ENCODE assay signal across 1 cellular context in the genomic region with DNA sequence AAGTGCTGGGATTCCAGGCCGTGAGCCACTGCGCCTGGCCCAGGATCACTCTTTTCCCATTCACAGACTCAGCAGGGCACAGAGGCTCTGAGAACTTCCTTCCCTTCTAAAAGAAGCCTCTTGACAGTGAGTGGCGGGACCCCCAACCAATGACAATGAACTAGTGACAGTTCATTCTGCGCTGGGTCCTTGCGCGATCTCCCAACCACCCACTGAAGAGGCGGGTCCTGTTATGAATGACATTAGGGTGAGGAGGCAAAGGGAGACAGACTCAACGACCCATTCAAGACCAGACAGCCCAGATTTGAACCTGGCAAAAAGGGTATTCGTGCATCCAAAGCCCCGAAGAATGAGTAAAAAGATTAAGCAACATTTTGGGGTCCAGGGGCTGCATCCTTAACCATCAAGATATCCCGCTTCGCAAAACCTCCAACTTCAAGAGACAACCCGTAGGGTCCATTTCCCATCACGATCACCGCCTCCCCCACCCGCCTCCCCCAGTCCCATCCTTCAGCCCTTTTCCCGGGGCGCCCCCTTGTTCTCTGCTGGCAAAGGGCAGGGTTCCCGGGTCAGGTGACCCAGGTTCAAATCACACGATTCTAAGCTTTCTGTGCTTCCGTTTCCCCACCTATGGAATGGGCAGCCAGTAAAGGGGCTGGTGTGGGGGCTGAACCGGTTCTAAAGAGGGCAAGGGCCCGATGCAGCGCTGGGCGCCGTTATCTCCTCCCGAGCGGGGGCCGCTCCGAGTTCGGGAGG.
TF ChIP-seq lines count a peak whose summit lies in the region.

No MANE protein-coding gene starts in this region.

TF ChIP-seq in HEK293, 187 proteins besides CTCF, POLR2A, EP300 and RAD21 (continued from another document and continues in another):
- TF ChIP-seq, protein P1, sequence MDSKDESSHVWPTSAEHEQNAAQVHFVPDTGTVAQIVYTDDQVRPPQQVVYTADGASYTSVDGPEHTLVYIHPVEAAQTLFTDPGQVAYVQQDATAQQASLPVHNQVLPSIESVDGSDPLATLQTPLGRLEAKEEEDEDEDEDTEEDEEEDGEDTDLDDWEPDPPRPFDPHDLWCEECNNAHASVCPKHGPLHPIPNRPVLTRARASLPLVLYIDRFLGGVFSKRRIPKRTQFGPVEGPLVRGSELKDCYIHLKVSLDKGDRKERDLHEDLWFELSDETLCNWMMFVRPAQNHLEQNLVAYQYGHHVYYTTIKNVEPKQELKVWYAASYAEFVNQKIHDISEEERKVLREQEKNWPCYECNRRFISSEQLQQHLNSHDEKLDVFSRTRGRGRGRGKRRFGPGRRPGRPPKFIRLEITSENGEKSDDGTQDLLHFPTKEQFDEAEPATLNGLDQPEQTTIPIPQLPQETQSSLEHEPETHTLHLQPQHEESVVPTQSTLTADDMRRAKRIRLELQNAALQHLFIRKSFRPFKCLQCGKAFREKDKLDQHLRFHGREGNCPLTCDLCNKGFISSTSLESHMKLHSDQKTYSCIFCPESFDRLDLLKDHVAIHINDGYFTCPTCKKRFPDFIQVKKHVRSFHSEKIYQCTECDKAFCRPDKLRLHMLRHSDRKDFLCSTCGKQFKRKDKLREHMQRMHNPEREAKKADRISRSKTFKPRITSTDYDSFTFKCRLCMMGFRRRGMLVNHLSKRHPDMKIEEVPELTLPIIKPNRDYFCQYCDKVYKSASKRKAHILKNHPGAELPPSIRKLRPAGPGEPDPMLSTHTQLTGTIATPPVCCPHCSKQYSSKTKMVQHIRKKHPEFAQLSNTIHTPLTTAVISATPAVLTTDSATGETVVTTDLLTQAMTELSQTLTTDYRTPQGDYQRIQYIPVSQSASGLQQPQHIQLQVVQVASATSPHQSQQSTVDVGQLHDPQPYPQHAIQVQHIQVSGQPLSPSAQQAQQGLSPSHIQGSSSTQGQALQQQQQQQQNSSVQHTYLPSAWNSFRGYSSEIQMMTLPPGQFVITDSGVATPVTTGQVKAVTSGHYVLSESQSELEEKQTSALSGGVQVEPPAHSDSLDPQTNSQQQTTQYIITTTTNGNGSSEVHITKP (tag by site-specific recombination; IDR thresholded peaks at IDR 0.05): no peak
- no peak for TF ChIP-seq ZFP3 (tag by site-specific recombination; IDR thresholded peaks at IDR 0.05; ENCODE audit: low read depth)
- TF ChIP-seq, protein P2, sequence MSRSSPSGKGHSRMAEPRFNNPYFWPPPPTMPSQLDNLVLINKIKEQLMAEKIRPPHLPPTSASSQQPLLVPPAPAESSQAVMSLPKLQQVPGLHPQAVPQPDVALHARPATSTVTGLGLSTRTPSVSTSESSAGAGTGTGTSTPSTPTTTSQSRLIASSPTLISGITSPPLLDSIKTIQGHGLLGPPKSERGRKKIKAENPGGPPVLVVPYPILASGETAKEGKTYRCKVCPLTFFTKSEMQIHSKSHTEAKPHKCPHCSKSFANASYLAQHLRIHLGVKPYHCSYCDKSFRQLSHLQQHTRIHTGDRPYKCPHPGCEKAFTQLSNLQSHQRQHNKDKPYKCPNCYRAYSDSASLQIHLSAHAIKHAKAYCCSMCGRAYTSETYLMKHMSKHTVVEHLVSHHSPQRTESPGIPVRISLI (tag by site-specific recombination; IDR thresholded peaks at IDR 0.05): no peak
- no peak for TF ChIP-seq ZNF747 (tag by site-specific recombination; IDR thresholded peaks at IDR 0.05)
- no peak for TF ChIP-seq ZBTB44 (tag by site-specific recombination; IDR thresholded peaks at IDR 0.05)
- no peak for TF ChIP-seq OSR2 (tag by site-specific recombination; IDR thresholded peaks at IDR 0.05)
- TF ChIP-seq, protein P3, sequence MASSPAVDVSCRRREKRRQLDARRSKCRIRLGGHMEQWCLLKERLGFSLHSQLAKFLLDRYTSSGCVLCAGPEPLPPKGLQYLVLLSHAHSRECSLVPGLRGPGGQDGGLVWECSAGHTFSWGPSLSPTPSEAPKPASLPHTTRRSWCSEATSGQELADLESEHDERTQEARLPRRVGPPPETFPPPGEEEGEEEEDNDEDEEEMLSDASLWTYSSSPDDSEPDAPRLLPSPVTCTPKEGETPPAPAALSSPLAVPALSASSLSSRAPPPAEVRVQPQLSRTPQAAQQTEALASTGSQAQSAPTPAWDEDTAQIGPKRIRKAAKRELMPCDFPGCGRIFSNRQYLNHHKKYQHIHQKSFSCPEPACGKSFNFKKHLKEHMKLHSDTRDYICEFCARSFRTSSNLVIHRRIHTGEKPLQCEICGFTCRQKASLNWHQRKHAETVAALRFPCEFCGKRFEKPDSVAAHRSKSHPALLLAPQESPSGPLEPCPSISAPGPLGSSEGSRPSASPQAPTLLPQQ (tag by site-specific recombination; IDR thresholded peaks at IDR 0.05): 0 out of 2 replicates have a peak, but pooled peaks have one; percentile 5
- TF ChIP-seq, protein P4, sequence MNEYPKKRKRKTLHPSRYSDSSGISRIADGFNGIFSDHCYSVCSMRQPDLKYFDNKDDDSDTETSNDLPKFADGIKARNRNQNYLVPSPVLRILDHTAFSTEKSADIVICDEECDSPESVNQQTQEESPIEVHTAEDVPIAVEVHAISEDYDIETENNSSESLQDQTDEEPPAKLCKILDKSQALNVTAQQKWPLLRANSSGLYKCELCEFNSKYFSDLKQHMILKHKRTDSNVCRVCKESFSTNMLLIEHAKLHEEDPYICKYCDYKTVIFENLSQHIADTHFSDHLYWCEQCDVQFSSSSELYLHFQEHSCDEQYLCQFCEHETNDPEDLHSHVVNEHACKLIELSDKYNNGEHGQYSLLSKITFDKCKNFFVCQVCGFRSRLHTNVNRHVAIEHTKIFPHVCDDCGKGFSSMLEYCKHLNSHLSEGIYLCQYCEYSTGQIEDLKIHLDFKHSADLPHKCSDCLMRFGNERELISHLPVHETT (tag by site-specific recombination; IDR thresholded peaks at IDR 0.05): no peak
- no peak for TF ChIP-seq GFI1B (tag by site-specific recombination; IDR thresholded peaks at IDR 0.05)
- no peak for TF ChIP-seq MYNN (tag by site-specific recombination; IDR thresholded peaks at IDR 0.05; ENCODE audit: borderline replicate concordance)
- TF ChIP-seq BCL11B (tag by site-specific recombination; IDR thresholded peaks at IDR 0.05; ENCODE audit: low read depth): no peak
- peak; percentile 55; the same call in 1 of the 2 replicates for TF ChIP-seq ZBTB20 (tag by site-specific recombination; IDR thresholded peaks at IDR 0.05)
- no peak for TF ChIP-seq REST (tag by site-specific recombination; IDR thresholded peaks at IDR 0.05)
- no peak for TF ChIP-seq ZNF280D (tag by site-specific recombination; IDR thresholded peaks at IDR 0.05)
- TF ChIP-seq ZNF768 (tag by site-specific recombination; IDR thresholded peaks at IDR 0.05): no peak
- TF ChIP-seq ZSCAN4 (tag by site-specific recombination; IDR thresholded peaks at IDR 0.05): no peak
- TF ChIP-seq ZNF155 (tag by site-specific recombination; IDR thresholded peaks at IDR 0.05): no peak
- no peak for TF ChIP-seq ZNF645 (tag by site-specific recombination; IDR thresholded peaks at IDR 0.05)
- TF ChIP-seq, protein P5, sequence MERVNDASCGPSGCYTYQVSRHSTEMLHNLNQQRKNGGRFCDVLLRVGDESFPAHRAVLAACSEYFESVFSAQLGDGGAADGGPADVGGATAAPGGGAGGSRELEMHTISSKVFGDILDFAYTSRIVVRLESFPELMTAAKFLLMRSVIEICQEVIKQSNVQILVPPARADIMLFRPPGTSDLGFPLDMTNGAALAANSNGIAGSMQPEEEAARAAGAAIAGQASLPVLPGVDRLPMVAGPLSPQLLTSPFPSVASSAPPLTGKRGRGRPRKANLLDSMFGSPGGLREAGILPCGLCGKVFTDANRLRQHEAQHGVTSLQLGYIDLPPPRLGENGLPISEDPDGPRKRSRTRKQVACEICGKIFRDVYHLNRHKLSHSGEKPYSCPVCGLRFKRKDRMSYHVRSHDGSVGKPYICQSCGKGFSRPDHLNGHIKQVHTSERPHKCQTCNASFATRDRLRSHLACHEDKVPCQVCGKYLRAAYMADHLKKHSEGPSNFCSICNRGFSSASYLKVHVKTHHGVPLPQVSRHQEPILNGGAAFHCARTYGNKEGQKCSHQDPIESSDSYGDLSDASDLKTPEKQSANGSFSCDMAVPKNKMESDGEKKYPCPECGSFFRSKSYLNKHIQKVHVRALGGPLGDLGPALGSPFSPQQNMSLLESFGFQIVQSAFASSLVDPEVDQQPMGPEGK (tag by site-specific recombination; IDR thresholded peaks at IDR 0.05): peak; percentile 61; the same call in 1 of the 2 replicates
- TF ChIP-seq KLF9 (tag by site-specific recombination; IDR thresholded peaks at IDR 0.05; ENCODE audit: low read depth): no peak; the same call in 1 of the 2 replicates
- TF ChIP-seq PRDM1 (tag by site-specific recombination; IDR thresholded peaks at IDR 0.05): no peak
- no peak for TF ChIP-seq ZNF202 (tag by site-specific recombination; IDR thresholded peaks at IDR 0.05; ENCODE audit: borderline replicate concordance)
- TF ChIP-seq, protein P6, sequence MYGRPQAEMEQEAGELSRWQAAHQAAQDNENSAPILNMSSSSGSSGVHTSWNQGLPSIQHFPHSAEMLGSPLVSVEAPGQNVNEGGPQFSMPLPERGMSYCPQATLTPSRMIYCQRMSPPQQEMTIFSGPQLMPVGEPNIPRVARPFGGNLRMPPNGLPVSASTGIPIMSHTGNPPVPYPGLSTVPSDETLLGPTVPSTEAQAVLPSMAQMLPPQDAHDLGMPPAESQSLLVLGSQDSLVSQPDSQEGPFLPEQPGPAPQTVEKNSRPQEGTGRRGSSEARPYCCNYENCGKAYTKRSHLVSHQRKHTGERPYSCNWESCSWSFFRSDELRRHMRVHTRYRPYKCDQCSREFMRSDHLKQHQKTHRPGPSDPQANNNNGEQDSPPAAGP (tag by site-specific recombination; IDR thresholded peaks at IDR 0.05): no peak
- no peak for TF ChIP-seq ZNF48 (tag by site-specific recombination; IDR thresholded peaks at IDR 0.05)
- TF ChIP-seq ZNF600 (tag by site-specific recombination; IDR thresholded peaks at IDR 0.05): no peak
